In the genomic region with DNA sequence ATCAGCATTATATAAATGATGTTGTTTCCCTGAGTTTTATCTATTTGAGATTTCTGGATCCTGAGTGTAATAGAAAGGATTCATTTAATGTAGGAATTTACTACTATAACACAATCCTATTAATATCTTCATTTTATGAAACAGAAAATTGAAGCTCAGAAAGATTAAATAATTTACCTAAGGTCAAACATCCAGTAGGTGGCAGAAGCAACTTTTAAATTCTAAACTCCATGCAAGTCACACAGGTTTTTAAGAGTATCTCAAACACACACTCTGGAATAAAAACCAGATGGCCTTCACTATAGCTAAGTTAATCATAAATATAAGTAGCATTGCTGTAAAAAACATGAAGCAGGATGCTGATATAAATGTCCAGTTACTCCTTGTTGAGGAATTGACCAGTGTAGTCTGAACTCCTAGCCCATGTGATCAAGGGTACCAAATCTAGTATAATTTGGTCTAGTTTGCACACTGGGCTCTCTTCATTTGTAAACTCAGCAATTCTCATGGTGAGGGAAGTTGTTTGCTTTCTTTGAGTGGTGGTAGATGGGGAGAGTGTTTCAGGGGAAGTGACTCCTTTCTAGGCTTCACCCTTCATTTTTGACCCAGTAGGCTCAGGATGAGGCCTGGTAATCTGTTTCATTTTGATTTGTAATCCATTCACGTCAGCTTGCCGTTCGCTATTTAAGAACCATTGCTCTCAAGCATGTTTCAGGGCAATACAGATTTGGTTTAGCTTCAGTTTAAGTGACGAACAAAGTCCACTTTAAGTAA, we compare ENCODE assay signal across 8 cellular contexts. TPM values are rescaled to one million over a fixed set of nuclear protein-coding genes. Genes with fewer than 3 reads are reported as not detected.
DNase-seq lines count a peak whose midpoint lies in the region; ATAC-seq, FAIRE-seq and TF ChIP-seq lines count a peak whose summit lies in the region.

No MANE protein-coding gene starts in this region.

- peaks cover 5% of the 10 kb centered on the region for H3K4me1 ChIP-seq in neural progenitor cell

- no peak overlapping the region for H3K9ac ChIP-seq in neural progenitor cell

- H2AFZ ChIP-seq in neural progenitor cell (replicated peaks): peak overlapping the region; percentile 87

- H3K27me3 ChIP-seq in neural progenitor cell: no peaks in the 10 kb centered on the region

- peak; percentile 61 for TF ChIP-seq CTCF in neural progenitor cell (IDR thresholded peaks at IDR 0.05)

- H3K36me3 ChIP-seq in neural progenitor cell: no peaks in the 10 kb centered on the region

- H3K9me3 ChIP-seq in neural progenitor cell (ENCODE audit: low read depth): no peaks in the 10 kb centered on the region

- H3K4me3 ChIP-seq in neural progenitor cell: no peak overlapping the region

- peak; percentile 96 for FAIRE-seq in endometrium (lab: Jason Lieb, UNC)

- no peak overlapping the region for H3K4me2 ChIP-seq in neural progenitor cell

- DNase-seq in ELR (ENCODE audit: low read depth) (peak; percentile 26), NCI-H774 (lab: John Stamatoyannopoulos, UW) (peak; percentile 8), neural progenitor cell (ENCODE audit: low spot score) (peak; percentile 23), NCI-H1694 (lab: John Stamatoyannopoulos, UW) (no peak), mesenteric fat pad (ENCODE audit: low spot score) (no peak)
- no peak for DNase-seq in central memory CD4-positive, alpha-beta T cell

- H3K27ac ChIP-seq in neural progenitor cell: no peak overlapping the region

- H3K36me3 Mint-ChIP-seq in neural progenitor cell: no peaks in the 10 kb centered on the region

- H3K4me3 Mint-ChIP-seq in neural progenitor cell: no peak overlapping the region

- no peaks in the 10 kb centered on the region for H3K27me3 Mint-ChIP-seq in neural progenitor cell (ENCODE audit: insufficient read depth, low read depth)

- no peak for ATAC-seq in HG02852 (IDR thresholded peaks at IDR 0.05; ENCODE audit: unreplicated experiment)

- peaks cover 2% of the 10 kb centered on the region for H3K9me3 Mint-ChIP-seq in neural progenitor cell

- H3F3A ChIP-seq in neural progenitor cell (ENCODE audit: low read depth): no peaks in the 10 kb centered on the region

- H4K20me1 ChIP-seq in neural progenitor cell (ENCODE audit: low read depth): no peaks in the 10 kb centered on the region

- H3K4me1 Mint-ChIP-seq in neural progenitor cell: peaks cover 6% of the 10 kb centered on the region

- H3K27ac Mint-ChIP-seq in neural progenitor cell: peak overlapping the region; percentile 74

- H3K79me2 ChIP-seq in neural progenitor cell (ENCODE audit: low read depth): no peaks in the 10 kb centered on the region

RNA-seq across cellular contexts. Expression of a gene that starts 9.3 kb away (rescaled TPM):
- total RNA-seq in neural progenitor cell (ENCODE audit: low replicate concordance) (not detected in 2 replicates), mesenteric fat pad (2.3 TPM)

Comparison
In these comparisons a context has a peak if more than half of its experiments do, and no peak if none do; other contexts are left out.
1. DNase-seq: peak in ELR (single experiment), NCI-H774 (single experiment) and neural progenitor cell (single experiment); none in NCI-H1694 (single experiment), central memory CD4-positive, alpha-beta T cell (single experiment) and mesenteric fat pad (single experiment).